ENCODE assay signal across 11 cellular contexts in genomic region chr19:6059996-6060599, GRCh38. TPM values are rescaled to one million over a fixed set of nuclear protein-coding genes. Genes with fewer than 3 reads are reported as not detected.
A peak's percentile ranks its signal among the peaks of the same experiment; 100 is the strongest.
DNase-seq lines count a peak whose midpoint lies in the region; ATAC-seq and TF ChIP-seq lines count a peak whose summit lies in the region.
"Had no signal": no experiment of that assay in that cellular context is flagged by ENCODE, and none has a peak within 500 bp of the region (broad histone marks: within the 10 kb centered on the region; RNA-seq: fewer than 3 reads in every experiment).

No MANE protein-coding gene starts in this region.

- no peaks in the 10 kb centered on the region for H3K9me3 ChIP-seq in mammary epithelial cell (replicated peaks; ENCODE audit: insufficient read depth, low read length)
- H3K9me3 ChIP-seq in naive thymus-derived CD4-positive, alpha-beta T cell (ENCODE audit: control insufficient read depth in 2 of 3, low read length in 3 of 3): no peaks in the 10 kb centered on the region
- H3K9me3 ChIP-seq: pancreas had no signal

- H3K4me1 Mint-ChIP-seq in HFFc6 (ENCODE audit: low read depth) (peaks cover 79% of the 10 kb centered on the region), GM23338 (peaks cover 21% of the 10 kb centered on the region)
- H3K4me1 Mint-ChIP-seq in naive thymus-derived CD4-positive, alpha-beta T cell: peaks cover 15 to 42% (median 25%) of the 10 kb centered on the region in 7 donors

- H4K20me1 ChIP-seq in mammary epithelial cell (ENCODE audit: insufficient read depth, low read length) (no peaks in the 10 kb centered on the region), GM23338 (replicated peaks; ENCODE audit: insufficient read depth) (no peaks in the 10 kb centered on the region)

- no peaks in the 10 kb centered on the region for H3F3A ChIP-seq in GM23338 (replicated peaks; ENCODE audit: low read depth)

- H3K4me3 Mint-ChIP-seq in HFFc6: no peak overlapping the region; the same call in 1 of the 2 replicates
- H3K4me3 Mint-ChIP-seq in naive thymus-derived CD4-positive, alpha-beta T cell: peak overlapping the region; percentile 62 to 81 (median 68)
- H3K4me3 Mint-ChIP-seq in GM23338: no peak overlapping the region

- CTCF ChIA-PET in mammary epithelial cell (lab: Charles Lee; ENCODE audit: low non-redundant PET): no interaction called here
- CTCF ChIA-PET in naive thymus-derived CD4-positive, alpha-beta T cell (lab: Charles Lee): interaction anchor here (0.6 kb wide), 1 partner anchor 178 kb away, joined by 3 read pairs; no protein-coding TSS in a partner anchor

- TF ChIP-seq CTCF in HFFc6 (IDR thresholded peaks at IDR 0.05) (no peak), mammary epithelial cell (conservative IDR thresholded peaks at IDR 0.05 in 1 of 2, IDR thresholded peaks at IDR 0.05 in 1 of 2; ENCODE audit: extremely low read depth in 1 of 2, insufficient read depth in 1 of 2, low read depth in 1 of 2, low read length in 2 of 2) (no peak), GM23338 (conservative IDR thresholded peaks at IDR 0.05; ENCODE audit: low read depth in 2 of 2) (no peak)

- H3K9me2 ChIP-seq in GM23338 (ENCODE audit: insufficient read depth): no peaks in the 10 kb centered on the region

- DNase-seq in Ammon's horn (ENCODE audit: low spot score) (peak; percentile 45), HFFc6 (no peak), mammary epithelial cell (no peak), NCI-H82 treated with DMSO at 0.1 percent for 48 hours (lab: John Stamatoyannopoulos, UW; ENCODE audit: unreplicated experiment) (no peak), cerebellar nuclear complex (lab: John Stamatoyannopoulos, UW) (no peak), hepatic stellate cell (ENCODE audit: low spot score) (no peak), GM23338 (ENCODE audit: low spot score) (no peak)
- no peak for DNase-seq in naive thymus-derived CD4-positive, alpha-beta T cell
- DNase-seq: WERI-Rb-1 had no signal

- ATAC-seq in naive thymus-derived CD4-positive, alpha-beta T cell: no peak
- no peak for ATAC-seq in GM23338
- ATAC-seq: pancreas had no signal

- no TSS peak for BruUV-seq in mammary epithelial cell (replicated peaks; lab: Mats Ljungman, UMichigan)

- H3K36me3 Mint-ChIP-seq in HFFc6 (ENCODE audit: low read depth) (no peaks in the 10 kb centered on the region), GM23338 (ENCODE audit: low read depth) (no peaks in the 10 kb centered on the region)
- peaks cover 0 to 4% (median 0%) of the 10 kb centered on the region in 5 donors for H3K36me3 Mint-ChIP-seq in naive thymus-derived CD4-positive, alpha-beta T cell

- H3K36me3 ChIP-seq in mammary epithelial cell (ENCODE audit: insufficient read depth, low read length) (no peaks in the 10 kb centered on the region), GM23338 (ENCODE audit: insufficient read depth) (no peaks in the 10 kb centered on the region)
- no peaks in the 10 kb centered on the region for H3K36me3 ChIP-seq in naive thymus-derived CD4-positive, alpha-beta T cell (ENCODE audit: control insufficient read depth in 2 of 3, insufficient read depth in 3 of 3, low read length in 3 of 3)
- H3K36me3 ChIP-seq: pancreas had no signal

- H2AFZ ChIP-seq in mammary epithelial cell (ENCODE audit: low read depth, low read length) (peak overlapping the region; percentile 70), GM23338 (no peak overlapping the region)

- dilution Hi-C loops in mammary epithelial cell (cut with HindIII; ENCODE audit: low sequenced_read_pairs): no loop called here

- H3K4me3 ChIP-seq in mammary epithelial cell (replicated peaks in 1 of 3; ENCODE audit: insufficient read depth in 1 of 3, low read depth in 2 of 3, low read length in 3 of 3): peak overlapping the region in 1 of 3 experiments; percentile 14
- no peak overlapping the region for H3K4me3 ChIP-seq in naive thymus-derived CD4-positive, alpha-beta T cell (ENCODE audit: low read length)
- no peak overlapping the region for H3K4me3 ChIP-seq in GM23338
- H3K4me3 ChIP-seq: pancreas had no signal

- H3K27ac Mint-ChIP-seq in HFFc6: peak overlapping the region; percentile 85; the same call in 1 of the 2 replicates
- H3K27ac Mint-ChIP-seq in naive thymus-derived CD4-positive, alpha-beta T cell: peak overlapping the region in 6 of 9 donors; percentile 0 to 75 (median 25)
- H3K27ac Mint-ChIP-seq in GM23338: no peak overlapping the region

- H3K27me3 ChIP-seq in mammary epithelial cell (ENCODE audit: insufficient read depth, low read length): no peaks in the 10 kb centered on the region
- no peaks in the 10 kb centered on the region for H3K27me3 ChIP-seq in naive thymus-derived CD4-positive, alpha-beta T cell (ENCODE audit: control insufficient read depth in 2 of 2, insufficient read depth in 2 of 2, low read length in 2 of 2)
- H3K27me3 ChIP-seq in GM23338 (ENCODE audit: insufficient read depth): no peaks in the 10 kb centered on the region
- H3K27me3 ChIP-seq: pancreas had no signal

- H3K4me2 ChIP-seq in mammary epithelial cell (ENCODE audit: insufficient read depth, low read depth, low read length) (peak overlapping the region; percentile 89), GM23338 (no peak overlapping the region)

- H3K4me1 ChIP-seq in mammary epithelial cell (ENCODE audit: insufficient read depth, low read length) (peaks cover 81% of the 10 kb centered on the region), GM23338 (ENCODE audit: insufficient read depth) (no peaks in the 10 kb centered on the region)
- peaks cover 0 to 4% of the 10 kb centered on the region in 2 donors for H3K4me1 ChIP-seq in naive thymus-derived CD4-positive, alpha-beta T cell (ENCODE audit: control insufficient read depth in 2 of 2, insufficient read depth in 2 of 2, low read length in 2 of 2)

- H3K79me2 ChIP-seq in mammary epithelial cell (ENCODE audit: insufficient read depth, low read length): peaks cover 46% of the 10 kb centered on the region
- no peaks in the 10 kb centered on the region for H3K79me2 ChIP-seq in GM23338 (replicated peaks; ENCODE audit: insufficient read depth)

- intact Hi-C loops in mammary epithelial cell (cut with micrococcal nuclease): loop anchor here (10.0 kb wide), 1 partner anchor 805 kb away; no protein-coding TSS in a partner anchor
- intact Hi-C loops in naive thymus-derived CD4-positive, alpha-beta T cell (cut with micrococcal nuclease): no loop called here

- POLR2A ChIA-PET in naive thymus-derived CD4-positive, alpha-beta T cell (lab: Charles Lee): no interaction called here

- H3K27me3 Mint-ChIP-seq in HFFc6 (ENCODE audit: insufficient read depth): peaks cover 4% of the 10 kb centered on the region
- H3K27me3 Mint-ChIP-seq in naive thymus-derived CD4-positive, alpha-beta T cell: peaks cover 0 to 11% (median 0%) of the 10 kb centered on the region in 5 donors
- peaks cover 26% of the 10 kb centered on the region for H3K27me3 Mint-ChIP-seq in GM23338 (ENCODE audit: insufficient read depth, low read depth, poor library complexity)

- 83% methylated on average over 4 of the region's 4 CpGs for WGBS in mammary epithelial cell (ENCODE audit: low coverage, missing lambda C conversion rate)

- H3K9ac ChIP-seq in mammary epithelial cell (ENCODE audit: insufficient read depth, low read length): peak overlapping the region; percentile 81

- H3K9me3 Mint-ChIP-seq in HFFc6 (no peaks in the 10 kb centered on the region), GM23338 (no peaks in the 10 kb centered on the region; the same call in 2 of the 3 replicates)
- peaks cover 0 to 1% (median 0%) of the 10 kb centered on the region in 11 donors for H3K9me3 Mint-ChIP-seq in naive thymus-derived CD4-positive, alpha-beta T cell

- in situ Hi-C loops in mammary epithelial cell (cut with MboI; ENCODE audit: low sequenced_read_pairs in 2 of 2): loop anchor here in 1 of 2 donors (5.0 kb wide), 1 partner anchor 47 kb away; no protein-coding TSS in a partner anchor

- peak overlapping the region; percentile 96 for H3K27ac ChIP-seq in mammary epithelial cell (ENCODE audit: insufficient read depth, low read depth, low read length)
- H3K27ac ChIP-seq in naive thymus-derived CD4-positive, alpha-beta T cell (ENCODE audit: low read depth, low read length): no peak overlapping the region
- no peak overlapping the region for H3K27ac ChIP-seq in GM23338 (ENCODE audit: low read depth)
- H3K27ac ChIP-seq: C4-2B, pancreas, WERI-Rb-1 had no signal

RNA-seq across cellular contexts. Expression of gene RFX2, which starts 50.2 kb away (rescaled TPM):
- 1 to 10 TPM; 6.3 to 9.5 (median 6.9) TPM for total RNA-seq in HFFc6 (2021; fragmentation: NEBNext Ultra II Directional; extraction: Animal tissue kit (Norgen Biotek cat#: 25700))
- 10 to 100 TPM in 1 of 2 donors, 1 to 10 TPM in 1; 6.5 to 15.6 TPM for total RNA-seq in mammary epithelial cell
- polyA plus RNA-seq in mammary epithelial cell (8.2 TPM), GM23338 (2016; fragmentation: Nextera tagmentation; extraction: Ambion mirVana) (11.5 and 13.0 TPM in 2 replicates)
- polyA minus RNA-seq in mammary epithelial cell: 48.1 TPM
- total RNA-seq in naive thymus-derived CD4-positive, alpha-beta T cell: 10 to 100 TPM in 1 of 5 experiments, 1 to 10 TPM in 4; 4.0 to 18.4 (median 8.4) TPM
- polyA plus RNA-seq in naive thymus-derived CD4-positive, alpha-beta T cell: 1 to 10 TPM; 3.8 to 8.0 TPM
- 4.6 and 5.2 TPM in 2 replicates for total RNA-seq in GM23338 (2014; rRNA removed; shearing (Covaris generic))

Comparison
In these comparisons a context has a peak if more than half of its experiments do, and no peak if none do; other contexts are left out.
1. H3K4me3 Mint-ChIP-seq: peak in naive thymus-derived CD4-positive, alpha-beta T cell (10 of 10); none in HFFc6 (single experiment) and GM23338 (single experiment).